ENCODE assay signal across 22 cellular contexts in genomic region chr19:6287269-6287885, GRCh38. TPM values are rescaled to one million over a fixed set of nuclear protein-coding genes. Genes with fewer than 3 reads are reported as not detected.
"Had no signal": no experiment of that assay in that cellular context is flagged by ENCODE, and none has a peak within 500 bp of the region (broad histone marks: within the 10 kb centered on the region; RNA-seq: fewer than 3 reads in every experiment).

No MANE protein-coding gene starts in this region.

- H3K27me3 Mint-ChIP-seq: central memory CD8-positive, alpha-beta T cell had no signal

- H3K4me1 ChIP-seq: prostate gland, right atrium auricular region, tibial nerve, vagina had no signal

- H3K27ac ChIP-seq: coronary artery, prostate gland, right atrium auricular region, tibial nerve, vagina had no signal

- H3K4me3 Mint-ChIP-seq: activated naive CD8-positive, alpha-beta T cell treated with anti-CD3 and anti-CD28 coated beads, Interleukin-2, amount 10 ng/mL, durations not matched to agents 7 days and 5 days; brain; central memory CD8-positive, alpha-beta T cell; nephron progenitor cell had no signal

- H3K4me3 ChIP-seq: coronary artery, lung, prostate gland, right atrium auricular region, tibial nerve, vagina had no signal

- H3K36me3 ChIP-seq: prostate gland, right atrium auricular region, vagina had no signal

- FAIRE-seq: endometrium, islet of Langerhans had no signal

- ATAC-seq: left cardiac atrium; stimulated activated naive CD8-positive, alpha-beta T cell treated with anti-CD3 and anti-CD28 coated beads, Interleukin-15, Interleukin-2, amounts not matched to agents 100 U/mL and 50 U/mL, for 24 hours had no signal

- H3K27ac Mint-ChIP-seq: activated naive CD8-positive, alpha-beta T cell treated with anti-CD3 and anti-CD28 coated beads, Interleukin-2, amount 10 ng/mL, durations not matched to agents 7 days and 5 days; brain; nephron progenitor cell had no signal

- H3K4me1 Mint-ChIP-seq: activated naive CD8-positive, alpha-beta T cell treated with anti-CD3 and anti-CD28 coated beads, Interleukin-2, amount 10 ng/mL, durations not matched to agents 7 days and 5 days; brain; central memory CD8-positive, alpha-beta T cell; nephron progenitor cell had no signal

- H3K9me3 ChIP-seq: prostate gland had no signal

- H3K27me3 ChIP-seq: right atrium auricular region, tibial nerve, vagina had no signal

- DNase-seq: activated CD4-positive, alpha-beta T cell treated with anti-CD3 and anti-CD28 coated beads, Interleukin-2, amount 50 U/mL, for 1 hour; activated naive CD8-positive, alpha-beta T cell treated with anti-CD3 and anti-CD28 coated beads, Interleukin-2, amount 10 ng/mL, durations not matched to agents 7 days and 5 days; anterior cingulate cortex; foreskin melanocyte; glutamatergic neuron; hippocampal formation; left cardiac atrium; nephron progenitor cell; occipital lobe; stimulated activated naive CD8-positive, alpha-beta T cell treated with anti-CD3 and anti-CD28 coated beads, Interleukin-15, Interleukin-2, amounts not matched to agents 100 U/mL and 50 U/mL, for 24 hours had no signal

RNA-seq across cellular contexts. Expression of gene ACER1, which starts 46.0 kb away (rescaled TPM):
- total RNA-seq: activated CD8-positive, alpha-beta memory T cell treated with anti-CD3 and anti-CD28 coated beads for 36 hours; left cardiac atrium; lung; myocyte; occipital lobe; tibial nerve; vagina had no signal
